In the genomic region with DNA sequence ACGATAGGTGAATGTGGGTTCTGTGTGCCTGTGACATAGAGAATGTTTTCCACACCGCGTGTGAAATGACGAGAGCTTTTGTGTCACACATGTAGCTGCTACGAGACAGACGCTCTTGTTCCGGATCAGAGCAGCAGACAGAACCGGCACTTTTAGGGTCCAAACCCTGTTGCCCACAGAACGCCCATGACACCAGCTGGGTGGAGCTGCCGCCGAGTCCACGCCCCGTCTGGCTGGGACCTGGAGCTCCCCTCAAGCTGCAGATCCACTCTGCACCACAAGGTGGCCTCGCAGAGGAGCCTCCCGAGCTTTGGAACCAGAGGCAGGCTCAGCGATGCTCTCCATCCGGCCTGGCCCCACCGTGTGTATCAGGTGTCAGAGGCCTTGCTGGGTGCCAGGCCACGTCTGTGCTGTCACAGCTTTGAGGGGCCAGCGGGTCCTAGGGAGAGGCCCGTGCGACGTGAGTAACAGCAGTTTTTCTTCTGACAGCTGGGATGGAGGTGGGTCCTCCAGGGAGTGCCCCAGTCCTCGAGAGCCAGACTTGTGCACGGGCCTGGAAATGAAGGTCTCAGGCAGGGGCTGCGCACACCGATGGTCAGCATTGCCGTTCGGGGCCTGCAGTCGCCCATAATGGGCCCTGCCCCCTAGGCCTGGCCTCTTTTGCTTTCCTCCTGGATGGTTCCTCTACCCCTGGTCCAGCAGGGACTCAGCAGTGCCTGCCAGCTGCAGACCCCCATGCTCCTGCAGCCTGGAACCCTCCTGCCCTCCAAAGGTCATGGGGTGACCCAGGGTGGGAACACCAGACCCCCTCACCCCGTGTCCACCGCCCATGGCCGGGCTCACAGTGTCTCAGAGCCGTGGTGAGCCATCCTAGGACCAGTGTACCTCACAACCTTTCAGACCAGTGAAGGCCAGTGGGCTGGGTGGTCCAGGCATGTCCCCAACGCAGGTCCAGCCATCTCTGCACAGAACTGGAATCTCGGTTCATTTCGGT, we compare ENCODE assay signal across 8 cellular contexts. TPM values are rescaled to one million over a fixed set of nuclear protein-coding genes. Genes with fewer than 3 reads are reported as not detected.
DNase-seq lines count a peak whose midpoint lies in the region; ATAC-seq, FAIRE-seq and TF ChIP-seq lines count a peak whose summit lies in the region.

No MANE protein-coding gene starts in this region.

- peaks cover 3 to 14% of the 10 kb centered on the region in 2 donors for H3K4me1 ChIP-seq in kidney (ENCODE audit: control insufficient read depth in 1 of 2, insufficient read depth in 1 of 2, low read depth in 1 of 2, low read length in 2 of 2)

- DNase-seq in AG09319 (ENCODE audit: extremely low read depth, low read depth) (peak; percentile 58), NCI-H2227 (lab: John Stamatoyannopoulos, UW; ENCODE audit: unreplicated experiment) (peak; percentile 92), caudate nucleus (lab: John Stamatoyannopoulos, UW) (peak in 60 of 61 donors; percentile 9 to 87 (median 64)), kidney (peak; percentile 91)
- DNase-seq in activated CD4-positive, CD25-positive, alpha-beta regulatory T cell treated with anti-CD3 and anti-CD28 coated beads, Interleukin-2, amount 50 U/mL, for 16 hours (ENCODE audit: low read depth, low spot score), result peak; percentile 64
- peak; percentile 80 to 85 for DNase-seq in stimulated activated CD4-positive, alpha-beta T cell treated with anti-CD3 and anti-CD28 coated beads, Interleukin-15, amount 100 ng/mL, for 48 hours (ENCODE audit: low read depth in 2 of 2)

- TF ChIP-seq CTCF in AG09319 (IDR thresholded peaks at IDR 0.05; ENCODE audit: low read depth, low read length), result peak; percentile 92
- TF ChIP-seq CTCF in kidney (IDR thresholded peaks at IDR 0.05; ENCODE audit: borderline replicate concordance, extremely low read depth, insufficient read depth), result peak; percentile 93

- no peak for FAIRE-seq in kidney (lab: Jason Lieb, UNC)

- peak overlapping the region; percentile 40 to 54 for H3K4me3 ChIP-seq in kidney (ENCODE audit: low read length in 2 of 2)

- intact Hi-C loops in kidney (cut with DNase I), result no loop called here

- H3K36me3 ChIP-seq in kidney (ENCODE audit: control insufficient read depth in 1 of 2, insufficient read depth in 2 of 2, low read length in 2 of 2), result no peaks in the 10 kb centered on the region

- no peaks in the 10 kb centered on the region for H3K9me3 ChIP-seq in kidney (ENCODE audit: control insufficient read depth in 1 of 2, low read length in 2 of 2)

- H3K27ac ChIP-seq in caudate nucleus (ENCODE audit: low read depth, low read length) (no peak overlapping the region), kidney (ENCODE audit: low read depth in 2 of 2, low read length in 2 of 2) (no peak overlapping the region)

- H3K9ac ChIP-seq in kidney (ENCODE audit: low read length in 2 of 2), result peak overlapping the region in 1 of 2 donors; percentile 44

- peak; percentile 86 for ATAC-seq in GM18870 (IDR thresholded peaks at IDR 0.05; ENCODE audit: unreplicated experiment)
- peak; percentile 77 for ATAC-seq in HG03103 (IDR thresholded peaks at IDR 0.05; ENCODE audit: low read depth, unreplicated experiment)

RNA-seq across cellular contexts. Expression of a gene that starts 2.5 kb away (rescaled TPM):
- not detected for total RNA-seq in kidney
- not detected for polyA plus RNA-seq in kidney (ENCODE audit: insufficient read depth, low read depth, low replicate concordance)

RNA-seq across cellular contexts. Expression of a gene that starts 29.2 kb away (rescaled TPM):
- 5.9 TPM for total RNA-seq in kidney
- polyA plus RNA-seq in kidney (ENCODE audit: insufficient read depth, low read depth, low replicate concordance), result 3.2 TPM

RNA-seq across cellular contexts. Expression of a gene that starts 29.3 kb away (rescaled TPM):
- total RNA-seq in kidney, result 135 TPM
- polyA plus RNA-seq in kidney (ENCODE audit: insufficient read depth, low read depth, low replicate concordance), result 256 TPM
